In genomic region chr4:16636304-16636703, GRCh38 we compare ENCODE assay signal across 17 cellular contexts.
DNase-seq lines count a peak whose midpoint lies in the region; TF ChIP-seq lines count a peak whose summit lies in the region.
"Had no signal": no experiment of that assay in that cellular context is flagged by ENCODE, and none has a peak within 500 bp of the region (broad histone marks: within the 10 kb centered on the region; RNA-seq: fewer than 3 reads in every experiment).

No MANE protein-coding gene starts in this region.

- no peaks in the 10 kb centered on the region for H3K36me3 ChIP-seq in HUES48 (ENCODE audit: control insufficient read depth, insufficient read depth, low read length)
- no peaks in the 10 kb centered on the region for H3K36me3 ChIP-seq in tibial nerve

- H3K9me3 ChIP-seq in HUES48 (ENCODE audit: control insufficient read depth, insufficient read depth, low read length) (no peaks in the 10 kb centered on the region), tibial nerve (peaks cover 0 to 7% (median 0%) of the 10 kb centered on the region in 4 donors)
- H3K9me3 ChIP-seq: A549 had no signal

- H3K27me3 Mint-ChIP-seq in brain (peaks cover 7% of the 10 kb centered on the region), nephron progenitor cell (ENCODE audit: low read depth, poor library complexity) (no peaks in the 10 kb centered on the region)
- H3K27me3 Mint-ChIP-seq: IgD-negative memory B cell had no signal

- H3K4me3 Mint-ChIP-seq in brain = no peak overlapping the region
- no peak overlapping the region for H3K4me3 Mint-ChIP-seq in nephron progenitor cell
- H3K4me3 Mint-ChIP-seq: CD14-positive monocyte; CD8-positive, alpha-beta T cell; HFFc6; IgD-negative memory B cell had no signal

- H3K27ac Mint-ChIP-seq in brain = peak overlapping the region in 3 of 5 experiments; percentile 14 to 91 (median 73)
- peak overlapping the region; percentile 47 for H3K27ac Mint-ChIP-seq in nephron progenitor cell
- H3K27ac Mint-ChIP-seq: CD14-positive monocyte; CD8-positive, alpha-beta T cell; HFFc6; IgD-negative memory B cell had no signal

- peaks cover 20% of the 10 kb centered on the region for H3K4me1 ChIP-seq in HUES48 (ENCODE audit: control insufficient read depth, insufficient read depth, low read length)
- peaks cover 0 to 16% (median 0%) of the 10 kb centered on the region in 4 donors for H3K4me1 ChIP-seq in tibial nerve
- H3K4me1 ChIP-seq: A549 had no signal

- H3K4me1 Mint-ChIP-seq in brain (peaks cover 38% of the 10 kb centered on the region), nephron progenitor cell (peaks cover 13% of the 10 kb centered on the region)
- H3K4me1 Mint-ChIP-seq: CD14-positive monocyte, IgD-negative memory B cell had no signal

- H3K4me3 ChIP-seq in HUES48 (ENCODE audit: low read depth, low read length) (no peak overlapping the region), tibial nerve (no peak overlapping the region)
- H3K4me3 ChIP-seq: A549 had no signal

- H3K9me3 Mint-ChIP-seq in brain (peaks cover 10 to 39% (median 22%) of the 10 kb centered on the region in 5 experiments), nephron progenitor cell (peaks cover 35% of the 10 kb centered on the region)

- WGBS in tibial nerve, 2 donors = 84 to 87% methylated on average over 2 of the region's 2 CpGs

- TF ChIP-seq CTCF in brain (conservative IDR thresholded peaks at IDR 0.05) (no peak), nephron progenitor cell (IDR thresholded peaks at IDR 0.05) (no peak), tibial nerve (IDR thresholded peaks at IDR 0.05) (no peak)

- TF ChIP-seq EP300 in tibial nerve (IDR thresholded peaks at IDR 0.05) = no peak

- H3K27me3 ChIP-seq in HUES48 (ENCODE audit: control insufficient read depth, insufficient read depth, low read length) = no peaks in the 10 kb centered on the region
- H3K27me3 ChIP-seq in tibial nerve = no peaks in the 10 kb centered on the region

- H3K27ac ChIP-seq in HUES48 (ENCODE audit: low read depth, low read length) (peak overlapping the region; percentile 22), tibial nerve (no peak overlapping the region)
- H3K27ac ChIP-seq: A549 had no signal

- H3K9ac ChIP-seq in HUES48 (ENCODE audit: low read depth, low read length) = no peak overlapping the region

- TF ChIP-seq POLR2A in tibial nerve (IDR thresholded peaks at IDR 0.05) = no peak

- H3K36me3 Mint-ChIP-seq in brain (peaks cover 11% of the 10 kb centered on the region), nephron progenitor cell (ENCODE audit: low read depth) (peaks cover 21% of the 10 kb centered on the region)
- H3K36me3 Mint-ChIP-seq: CD14-positive monocyte; CD8-positive, alpha-beta T cell; IgD-negative memory B cell had no signal

- DNase-seq in nephron progenitor cell = no peak
- no peak for DNase-seq in middle frontal gyrus (ENCODE audit: extremely low spot score, low spot score)
- DNase-seq in NCI-H1694 treated with DMSO at 0.1 percent for 48 hours (lab: John Stamatoyannopoulos, UW) = no peak
- DNase-seq in tibial nerve (ENCODE audit: low spot score in 2 of 2) = no peak
- DNase-seq in cerebellum (ENCODE audit: low spot score) = no peak
- DNase-seq: CD8-positive, alpha-beta T cell; COR-L47; DMS153; DMS79 treated with DMSO at 0.1 percent for 48 hours; EL; HCEC 1CT; HFFc6 had no signal
